In the genomic region with DNA sequence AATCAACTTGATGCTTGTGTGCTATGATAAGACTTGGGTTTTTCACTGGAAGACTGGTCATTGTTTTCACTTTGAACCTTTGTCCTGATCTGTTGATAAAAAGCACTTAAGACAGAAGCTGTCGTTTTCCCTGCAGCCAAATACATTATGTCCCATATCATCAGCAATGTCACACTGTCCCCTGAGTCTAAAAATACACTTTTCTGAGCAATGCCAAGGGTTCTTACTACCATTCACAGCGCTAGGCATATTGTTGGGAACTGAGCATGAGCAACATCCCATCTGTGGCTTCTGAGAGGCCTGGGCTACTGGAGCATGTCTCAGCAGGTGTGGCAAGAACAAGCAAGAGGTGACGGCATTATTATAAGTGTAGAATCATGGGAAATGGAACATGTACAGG, we compare ENCODE assay signal across 14 cellular contexts.
DNase-seq lines count a peak whose midpoint lies in the region; ATAC-seq and TF ChIP-seq lines count a peak whose summit lies in the region.
"Had no signal": no experiment of that assay in that cellular context is flagged by ENCODE, and none has a peak within 500 bp of the region (broad histone marks: within the 10 kb centered on the region; RNA-seq: fewer than 3 reads in every experiment).

No MANE protein-coding gene starts in this region.

- H3K9me3 Mint-ChIP-seq in CD8-positive, alpha-beta T cell: no peaks in the 10 kb centered on the region
- H3K9me3 Mint-ChIP-seq: activated naive CD4-positive, alpha-beta T cell treated with anti-CD3 and anti-CD28 coated beads for 36 hours had no signal

- TF ChIP-seq CTCF in foreskin keratinocyte (conservative IDR thresholded peaks at IDR 0.05): no peak
- no peak for TF ChIP-seq CTCF in psoas muscle (IDR thresholded peaks at IDR 0.05)
- TF ChIP-seq CTCF in CD8-positive, alpha-beta T cell (IDR thresholded peaks at IDR 0.05): no peak
- no peak for TF ChIP-seq CTCF in esophagus squamous epithelium (IDR thresholded peaks at IDR 0.05)

- ATAC-seq in GM21786 (IDR thresholded peaks at IDR 0.05; ENCODE audit: unreplicated experiment) (peak; percentile 38), foreskin keratinocyte (peak; percentile 96), psoas muscle (peak; percentile 88 to 94 (median 91))
- no peak for ATAC-seq in CD8-positive, alpha-beta T cell

- H3K4me3 ChIP-seq in psoas muscle (no peak overlapping the region), esophagus squamous epithelium (no peak overlapping the region)
- H3K4me3 ChIP-seq in CD8-positive, alpha-beta T cell (ENCODE audit: low read depth, low read length): no peak overlapping the region
- H3K4me3 ChIP-seq: Peyer's patch, sigmoid colon had no signal

- H3K27ac ChIP-seq in foreskin keratinocyte: no peak overlapping the region
- no peak overlapping the region for H3K27ac ChIP-seq in psoas muscle
- H3K27ac ChIP-seq in CD8-positive, alpha-beta T cell (ENCODE audit: low read depth, low read length): no peak overlapping the region
- no peak overlapping the region for H3K27ac ChIP-seq in esophagus squamous epithelium
- H3K27ac ChIP-seq: sigmoid colon had no signal

- H3K9me3 ChIP-seq in psoas muscle: no peaks in the 10 kb centered on the region
- no peaks in the 10 kb centered on the region for H3K9me3 ChIP-seq in CD8-positive, alpha-beta T cell (ENCODE audit: low read length)
- no peaks in the 10 kb centered on the region for H3K9me3 ChIP-seq in esophagus squamous epithelium
- H3K9me3 ChIP-seq: Peyer's patch, sigmoid colon had no signal

- intact Hi-C loops in psoas muscle (cut with DNase I) (loop anchor here in 1 of 2 donors (10.0 kb wide), 1 partner anchor 128 kb away; no protein-coding TSS in a partner anchor), esophagus squamous epithelium (cut with DNase I) (no loop called here)
- intact Hi-C loops in CD8-positive, alpha-beta T cell (cut with DNase I, micrococcal nuclease): no loop called here

- CTCF ChIA-PET in CD8-positive, alpha-beta T cell (lab: Charles Lee): no interaction called here

- H3K27me3 ChIP-seq in foreskin keratinocyte (no peaks in the 10 kb centered on the region), psoas muscle (ENCODE audit: insufficient read depth in 3 of 3, low read length in 2 of 3) (no peaks in the 10 kb centered on the region), esophagus squamous epithelium (no peaks in the 10 kb centered on the region)
- H3K27me3 ChIP-seq in CD8-positive, alpha-beta T cell (ENCODE audit: insufficient read depth, low read length): no peaks in the 10 kb centered on the region
- H3K27me3 ChIP-seq: Peyer's patch, sigmoid colon had no signal

- H3K4me1 ChIP-seq in foreskin keratinocyte: peaks cover 23% of the 10 kb centered on the region
- peaks cover 12% of the 10 kb centered on the region for H3K4me1 ChIP-seq in psoas muscle
- peaks cover 11% of the 10 kb centered on the region for H3K4me1 ChIP-seq in CD8-positive, alpha-beta T cell (ENCODE audit: insufficient read depth, low read length)
- no peaks in the 10 kb centered on the region for H3K4me1 ChIP-seq in esophagus squamous epithelium
- H3K4me1 ChIP-seq: Peyer's patch, sigmoid colon had no signal

- H3K4me3 Mint-ChIP-seq in CD8-positive, alpha-beta T cell: no peak overlapping the region
- H3K4me3 Mint-ChIP-seq: activated naive CD4-positive, alpha-beta T cell treated with anti-CD3 and anti-CD28 coated beads for 36 hours; central memory CD8-positive, alpha-beta T cell had no signal

- no peaks in the 10 kb centered on the region for H3K36me3 Mint-ChIP-seq in CD8-positive, alpha-beta T cell

- no peaks in the 10 kb centered on the region for H3K27me3 Mint-ChIP-seq in CD8-positive, alpha-beta T cell (ENCODE audit: low read depth)
- H3K27me3 Mint-ChIP-seq: central memory CD8-positive, alpha-beta T cell had no signal

- H3K36me3 ChIP-seq in psoas muscle (ENCODE audit: insufficient read depth in 1 of 2, low read depth in 1 of 2) (peaks cover 2 to 17% of the 10 kb centered on the region in 2 donors), esophagus squamous epithelium (peaks cover 0 to 70% (median 0%) of the 10 kb centered on the region in 3 donors)
- no peaks in the 10 kb centered on the region for H3K36me3 ChIP-seq in CD8-positive, alpha-beta T cell (ENCODE audit: insufficient read depth, low read length)

- DNase-seq in OCI-M1 (lab: John Stamatoyannopoulos, UW): peak; percentile 49
- DNase-seq in foreskin keratinocyte: peak; percentile 86 to 91
- DNase-seq in psoas muscle: no peak
- no peak for DNase-seq in CD8-positive, alpha-beta T cell
- no peak for DNase-seq in NCI-H524 (lab: John Stamatoyannopoulos, UW)
- no peak for DNase-seq in esophagus squamous epithelium (lab: John Stamatoyannopoulos, UW)
- DNase-seq: activated CD8-positive, alpha-beta memory T cell treated with anti-CD3 and anti-CD28 coated beads for 24 hours; activated naive CD4-positive, alpha-beta T cell treated with anti-CD3 and anti-CD28 coated beads for 36 hours; NCI-H2227 treated with DMSO at 0.1 percent for 48 hours; Peyer's patch; sigmoid colon; T-helper 9 cell had no signal

- POLR2A ChIA-PET in CD8-positive, alpha-beta T cell (lab: Charles Lee): no interaction called here

- WGBS in psoas muscle, 3 donors: 23 to 41% (median 24%) methylated on average over 3 of the region's 3 CpGs
- WGBS in esophagus squamous epithelium, 2 donors: 48 to 56% methylated on average over 2 to 3 of the region's 3 CpGs

- H3K4me1 Mint-ChIP-seq in CD8-positive, alpha-beta T cell (ENCODE audit: low read depth): peaks cover 15% of the 10 kb centered on the region
- H3K4me1 Mint-ChIP-seq: central memory CD8-positive, alpha-beta T cell had no signal

- H3K27ac Mint-ChIP-seq in CD8-positive, alpha-beta T cell: no peak overlapping the region
- H3K27ac Mint-ChIP-seq: activated naive CD4-positive, alpha-beta T cell treated with anti-CD3 and anti-CD28 coated beads for 36 hours had no signal

- no peak for TF ChIP-seq POLR2A in esophagus squamous epithelium (IDR thresholded peaks at IDR 0.05)

Comparison
In these comparisons a context has a peak if more than half of its experiments do, and no peak if none do; other contexts are left out.
1. DNase-seq: peak in OCI-M1 (single experiment) and foreskin keratinocyte (2 of 2); none in psoas muscle (0 of 2), CD8-positive, alpha-beta T cell (0 of 7), NCI-H524 (0 of 2) and esophagus squamous epithelium (single experiment).